17 cellular contexts compared by ENCODE assay signal in the genomic region with DNA sequence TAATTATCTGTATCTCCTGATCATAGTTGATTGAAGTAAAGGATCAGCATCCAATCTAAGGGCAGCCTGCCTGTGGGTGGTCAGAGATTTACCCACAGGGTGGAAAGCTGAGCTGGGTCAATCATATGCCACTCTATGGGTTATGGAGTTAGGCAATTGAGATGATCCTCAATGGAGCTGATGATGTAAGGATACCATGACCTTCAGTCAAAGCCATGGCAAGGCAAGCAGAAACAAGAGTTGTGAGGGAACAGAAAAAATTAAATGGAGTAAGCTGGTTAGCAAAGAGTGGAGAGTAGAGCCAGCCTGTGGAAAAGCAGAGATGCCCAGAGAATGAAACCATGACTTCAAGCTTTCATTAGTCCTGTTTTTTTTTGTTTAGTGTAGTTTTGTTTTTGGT. TPM values are rescaled to one million over a fixed set of nuclear protein-coding genes. Genes with fewer than 3 reads are reported as not detected.
DNase-seq lines count a peak whose midpoint lies in the region; ATAC-seq and TF ChIP-seq lines count a peak whose summit lies in the region.
"Had no signal": no experiment of that assay in that cellular context is flagged by ENCODE, and none has a peak within 500 bp of the region (broad histone marks: within the 10 kb centered on the region; RNA-seq: fewer than 3 reads in every experiment).

No MANE protein-coding gene starts in this region.

- no peak for ATAC-seq in activated CD8-positive, alpha-beta T cell treated with anti-CD3 and anti-CD28 coated beads, Interleukin-2, amount 10 ng/mL, durations not matched to agents 7 days and 5 days
- ATAC-seq in activated CD8-positive, alpha-beta T cell treated with anti-CD3 and anti-CD28 coated beads for 36 hours = no peak
- ATAC-seq in right cardiac atrium = no peak

- H3K4me3 ChIP-seq in foreskin fibroblast (ENCODE audit: low read depth in 1 of 2, low read length in 2 of 2) (no peak overlapping the region), right cardiac atrium (ENCODE audit: low read length) (no peak overlapping the region)
- H3K4me3 ChIP-seq: GM12878 had no signal

- POLR2A ChIA-PET in activated CD8-positive, alpha-beta T cell treated with anti-CD3 and anti-CD28 coated beads, Interleukin-2, amount 10 ng/mL, durations not matched to agents 7 days and 5 days (lab: Charles Lee) = interaction anchor here (1.2 kb wide), 1 partner anchor 20 kb away, joined by 3 read pairs; no protein-coding TSS in a partner anchor
- POLR2A ChIA-PET in activated CD8-positive, alpha-beta T cell treated with anti-CD3 and anti-CD28 coated beads for 36 hours (lab: Charles Lee) = interaction anchor here (1.8 kb wide), 1 partner anchor 10 kb away, joined by 4 read pairs; no protein-coding TSS in a partner anchor

- DNase-seq in activated CD8-positive, alpha-beta T cell treated with anti-CD3 and anti-CD28 coated beads, Interleukin-2, amount 10 ng/mL, durations not matched to agents 7 days and 5 days = no peak
- no peak for DNase-seq in activated CD8-positive, alpha-beta T cell treated with anti-CD3 and anti-CD28 coated beads for 36 hours
- DNase-seq in amniotic epithelial cell (ENCODE audit: low read depth) = peak; percentile 53
- no peak for DNase-seq in foreskin fibroblast
- DNase-seq in ureter (ENCODE audit: low spot score) = peak; percentile 13
- no peak for DNase-seq in right cardiac atrium
- DNase-seq in ecto neural progenitor cell (ENCODE audit: low spot score) = no peak
- no peak for DNase-seq in epidermal melanocyte (ENCODE audit: insufficient read length, low spot score)
- DNase-seq: 8988T, C1 segment of cervical spinal cord, GDM1, GOT3, NCI-H1092 treated with DMSO at 0.1 percent for 48 hours, NCI-H2081 treated with DMSO at 0.1 percent for 48 hours, NCI-H524, Right ventricle myocardium superior had no signal

- peaks cover 38% of the 10 kb centered on the region for H3K4me1 Mint-ChIP-seq in activated CD8-positive, alpha-beta T cell treated with anti-CD3 and anti-CD28 coated beads, Interleukin-2, amount 10 ng/mL, durations not matched to agents 7 days and 5 days (ENCODE audit: low read depth)
- H3K4me1 Mint-ChIP-seq in activated CD8-positive, alpha-beta T cell treated with anti-CD3 and anti-CD28 coated beads for 36 hours (ENCODE audit: low read depth) = peaks cover 24% of the 10 kb centered on the region

- peaks cover 32% of the 10 kb centered on the region for H3K36me3 Mint-ChIP-seq in activated CD8-positive, alpha-beta T cell treated with anti-CD3 and anti-CD28 coated beads, Interleukin-2, amount 10 ng/mL, durations not matched to agents 7 days and 5 days (ENCODE audit: low read depth)
- H3K36me3 Mint-ChIP-seq in activated CD8-positive, alpha-beta T cell treated with anti-CD3 and anti-CD28 coated beads for 36 hours (ENCODE audit: low read depth) = peaks cover 15% of the 10 kb centered on the region

- no peak for TF ChIP-seq CTCF in activated CD8-positive, alpha-beta T cell treated with anti-CD3 and anti-CD28 coated beads for 36 hours (IDR thresholded peaks at IDR 0.05)
- peak; percentile 24 for TF ChIP-seq CTCF in foreskin fibroblast (IDR thresholded peaks at IDR 0.05; ENCODE audit: low read depth, low read length)

- H3K27me3 Mint-ChIP-seq in activated CD8-positive, alpha-beta T cell treated with anti-CD3 and anti-CD28 coated beads, Interleukin-2, amount 10 ng/mL, durations not matched to agents 7 days and 5 days (ENCODE audit: low read depth) = no peaks in the 10 kb centered on the region
- no peaks in the 10 kb centered on the region for H3K27me3 Mint-ChIP-seq in activated CD8-positive, alpha-beta T cell treated with anti-CD3 and anti-CD28 coated beads for 36 hours

- no peak overlapping the region for H3K27ac ChIP-seq in right cardiac atrium (ENCODE audit: low read length)

- CTCF ChIA-PET in activated CD8-positive, alpha-beta T cell treated with anti-CD3 and anti-CD28 coated beads, Interleukin-2, amount 10 ng/mL, durations not matched to agents 7 days and 5 days (lab: Charles Lee) = interaction anchor here (0.7 to 2.3 kb wide), 3 partner anchors 20 to 76 kb away, joined by 3 to 12 read pairs (median 4); no protein-coding TSS in a partner anchor
- CTCF ChIA-PET in activated CD8-positive, alpha-beta T cell treated with anti-CD3 and anti-CD28 coated beads for 36 hours (lab: Charles Lee) = interaction anchor here (1.8 to 2.2 kb wide), 3 partner anchors 10 to 63 kb away, joined by 7 to 12 read pairs (median 10); no protein-coding TSS in a partner anchor

- H3K27me3 ChIP-seq in right cardiac atrium (ENCODE audit: control insufficient read depth, insufficient read depth) = no peaks in the 10 kb centered on the region

- H3K4me3 Mint-ChIP-seq in activated CD8-positive, alpha-beta T cell treated with anti-CD3 and anti-CD28 coated beads, Interleukin-2, amount 10 ng/mL, durations not matched to agents 7 days and 5 days = no peak overlapping the region
- no peak overlapping the region for H3K4me3 Mint-ChIP-seq in activated CD8-positive, alpha-beta T cell treated with anti-CD3 and anti-CD28 coated beads for 36 hours

- H3K9me3 Mint-ChIP-seq in activated CD8-positive, alpha-beta T cell treated with anti-CD3 and anti-CD28 coated beads, Interleukin-2, amount 10 ng/mL, durations not matched to agents 7 days and 5 days (ENCODE audit: insufficient read depth) = peaks cover 12% of the 10 kb centered on the region
- peaks cover 16% of the 10 kb centered on the region for H3K9me3 Mint-ChIP-seq in activated CD8-positive, alpha-beta T cell treated with anti-CD3 and anti-CD28 coated beads for 36 hours

- H3K9me3 ChIP-seq in right cardiac atrium (ENCODE audit: control insufficient read depth, low read length) = no peaks in the 10 kb centered on the region

- peak overlapping the region; percentile 1 for H3K27ac Mint-ChIP-seq in activated CD8-positive, alpha-beta T cell treated with anti-CD3 and anti-CD28 coated beads, Interleukin-2, amount 10 ng/mL, durations not matched to agents 7 days and 5 days
- no peak overlapping the region for H3K27ac Mint-ChIP-seq in activated CD8-positive, alpha-beta T cell treated with anti-CD3 and anti-CD28 coated beads for 36 hours

- peaks cover 2% of the 10 kb centered on the region for H3K4me1 ChIP-seq in right cardiac atrium (ENCODE audit: control insufficient read depth, insufficient read depth, low read length)

- intact Hi-C loops in activated CD8-positive, alpha-beta T cell treated with anti-CD3 and anti-CD28 coated beads for 36 hours (cut with micrococcal nuclease) = no loop called here
- intact Hi-C loops in right cardiac atrium (cut with DNase I) = no loop called here

RNA-seq across cellular contexts. Expression of gene IQGAP1, which starts 5.7 kb away (rescaled TPM):
- 100 to 1,000 TPM; 249 to 257 TPM for total RNA-seq in activated CD8-positive, alpha-beta T cell treated with anti-CD3 and anti-CD28 coated beads, Interleukin-2, amount 10 ng/mL, durations not matched to agents 7 days and 5 days
- 100 to 1,000 TPM; 148 to 155 TPM for total RNA-seq in activated CD8-positive, alpha-beta T cell treated with anti-CD3 and anti-CD28 coated beads for 36 hours
- total RNA-seq in ureter (260 TPM), right cardiac atrium (10 to 100 TPM; 37.8 to 57.9 (median 53.8) TPM)
- 30.0 TPM for polyA plus RNA-seq in right cardiac atrium

RNA-seq across cellular contexts. Expression of gene ZNF774, which starts 30.2 kb away (rescaled TPM):
- 1 to 10 TPM in 1 of 2 experiments, under 1 TPM in 1; 0.60 to 1.6 TPM for total RNA-seq in activated CD8-positive, alpha-beta T cell treated with anti-CD3 and anti-CD28 coated beads, Interleukin-2, amount 10 ng/mL, durations not matched to agents 7 days and 5 days
- total RNA-seq in activated CD8-positive, alpha-beta T cell treated with anti-CD3 and anti-CD28 coated beads for 36 hours = 1 to 10 TPM; 1.2 to 1.4 TPM
- total RNA-seq in ureter (8.9 TPM), right cardiac atrium (1 to 10 TPM; 3.1 to 6.4 (median 4.6) TPM)
- polyA plus RNA-seq in right cardiac atrium = 2.0 TPM

Comparison
In these comparisons a context has a peak if more than half of its experiments do, and no peak if none do; other contexts are left out.
1. DNase-seq: peak in amniotic epithelial cell (single experiment) and ureter (single experiment); none in activated CD8-positive, alpha-beta T cell treated with anti-CD3 and anti-CD28 coated beads, Interleukin-2, amount 10 ng/mL, durations not matched to agents 7 days and 5 days (single experiment), activated CD8-positive, alpha-beta T cell treated with anti-CD3 and anti-CD28 coated beads for 36 hours (single experiment), foreskin fibroblast (0 of 2), right cardiac atrium (0 of 3), ecto neural progenitor cell (single experiment) and epidermal melanocyte (single experiment).